ENCODE assay signal across 10 cellular contexts in genomic region chr14:57889245-57889644, GRCh38. TPM values are rescaled to one million over a fixed set of nuclear protein-coding genes. Genes with fewer than 3 reads are reported as not detected.
DNase-seq lines count a peak whose midpoint lies in the region; ATAC-seq and TF ChIP-seq lines count a peak whose summit lies in the region.
"Had no signal": no experiment of that assay in that cellular context is flagged by ENCODE, and none has a peak within 500 bp of the region (broad histone marks: within the 10 kb centered on the region; RNA-seq: fewer than 3 reads in every experiment).

No MANE protein-coding gene starts in this region.

- no peak overlapping the region for H3K4ac ChIP-seq in H9 (ENCODE audit: low read depth, low read length)

- no peaks in the 10 kb centered on the region for H3K9me3 ChIP-seq in H9 (ENCODE audit: control insufficient read depth, low read depth, low read length)
- H3K9me3 ChIP-seq: esophagus squamous epithelium had no signal

- no peak overlapping the region for H3K4me3 ChIP-seq in skeletal muscle cell (ENCODE audit: low read depth, low read length)
- H3K4me3 ChIP-seq: esophagus squamous epithelium had no signal

- no peak overlapping the region for H3T11ph ChIP-seq in H9 (ENCODE audit: low read length)

- H2BK12ac ChIP-seq in H9 (ENCODE audit: insufficient read length, low read depth, low read length), result no peak overlapping the region

- no peaks in the 10 kb centered on the region for H3K4me1 Mint-ChIP-seq in H9
- H3K4me1 Mint-ChIP-seq in mesothelial cell of epicardium, result no peaks in the 10 kb centered on the region
- H3K4me1 Mint-ChIP-seq: nephron had no signal

- no peak overlapping the region for H4K91ac ChIP-seq in H9 (ENCODE audit: insufficient read length, low read depth, low read length)

- H3K9me3 Mint-ChIP-seq in H9 (no peaks in the 10 kb centered on the region), mesothelial cell of epicardium (no peaks in the 10 kb centered on the region)
- H3K9me3 Mint-ChIP-seq: nephron had no signal

- H2BK15ac ChIP-seq in H9 (ENCODE audit: low read depth, low read length), result no peak overlapping the region

- peak overlapping the region; percentile 6 for H4K8ac ChIP-seq in H9 (replicated peaks; ENCODE audit: insufficient read length, low read depth, low read length)

- no peak overlapping the region for H2AK5ac ChIP-seq in H9 (ENCODE audit: insufficient read length, low read length)

- no peak overlapping the region for H3K27ac ChIP-seq in H9 (ENCODE audit: insufficient read length, low read depth, low read length)
- H3K27ac ChIP-seq: esophagus squamous epithelium had no signal

- DNase-seq in H9 (no peak), SHP77 treated with DMSO at 0.1 percent for 48 hours (lab: John Stamatoyannopoulos, UW) (peak; percentile 6), foreskin melanocyte (peak; percentile 40), skeletal muscle cell (ENCODE audit: low read depth) (peak; percentile 39), HuH-7.5 (ENCODE audit: low spot score) (no peak), mesothelial cell of epicardium (ENCODE audit: low spot score in 2 of 2, unreplicated experiment in 2 of 2) (no peak)
- DNase-seq: esophagus squamous epithelium had no signal

- H2BK5ac ChIP-seq in H9 (ENCODE audit: insufficient read length, low read length), result no peak overlapping the region

- H3K14ac ChIP-seq in H9 (ENCODE audit: insufficient read depth, low read length), result no peak overlapping the region; the same call in 1 of the 2 replicates

- TF ChIP-seq CTCF in H9 (conservative IDR thresholded peaks at IDR 0.05) (no peak), mesothelial cell of epicardium (IDR thresholded peaks at IDR 0.05; ENCODE audit: unreplicated experiment) (no peak)

- H3K36me3 Mint-ChIP-seq in H9 (ENCODE audit: insufficient read depth in 1 of 3, low read depth in 3 of 3) (no peaks in the 10 kb centered on the region), mesothelial cell of epicardium (no peaks in the 10 kb centered on the region)

- no peak overlapping the region for H3K23ac ChIP-seq in H9 (ENCODE audit: insufficient read length, low read depth, low read length)

- no peaks in the 10 kb centered on the region for H3K27me3 ChIP-seq in H9 (ENCODE audit: insufficient read depth, low read length)
- H3K27me3 ChIP-seq: esophagus squamous epithelium had no signal

- no peak overlapping the region for H4K5ac ChIP-seq in H9 (ENCODE audit: insufficient read length, low read depth, low read length)

- H3K56ac ChIP-seq in H9 (ENCODE audit: insufficient read length, low read depth, low read length), result no peak overlapping the region

- no peaks in the 10 kb centered on the region for H3K27me3 Mint-ChIP-seq in H9 (ENCODE audit: low read depth)
- H3K27me3 Mint-ChIP-seq in mesothelial cell of epicardium (ENCODE audit: low read depth), result peaks cover 58% of the 10 kb centered on the region

- no peaks in the 10 kb centered on the region for H3K79me2 ChIP-seq in H9 (ENCODE audit: insufficient read depth, low read length)

- no peaks in the 10 kb centered on the region for H3K23me2 ChIP-seq in H9 (ENCODE audit: insufficient read length, low read depth, low read length, poor library complexity, severe bottlenecking)

- H2BK20ac ChIP-seq in H9 (ENCODE audit: low read depth, low read length, poor library complexity, severe bottlenecking), result no peak overlapping the region

- H3K4me2 ChIP-seq in H9 (ENCODE audit: insufficient read depth, insufficient read length, low read length), result no peak overlapping the region

- H3K4me3 Mint-ChIP-seq in H9 (no peak overlapping the region), mesothelial cell of epicardium (no peak overlapping the region)
- H3K4me3 Mint-ChIP-seq: nephron had no signal

- no peak overlapping the region for H2AFZ ChIP-seq in H9 (ENCODE audit: low read length)

- no peaks in the 10 kb centered on the region for H3K79me1 ChIP-seq in H9 (ENCODE audit: insufficient read depth, low read depth, low read length, poor library complexity, severe bottlenecking)

- no CpG with 5 or more reads among the region's 4 CpGs for WGBS in H9 (ENCODE audit: extremely low coverage, insufficient read length, low lambda C conversion rate)

- H3K4me1 ChIP-seq in H9 (ENCODE audit: insufficient read depth, low read length), result no peaks in the 10 kb centered on the region
- H3K4me1 ChIP-seq: esophagus squamous epithelium had no signal

- H2BK120ac ChIP-seq in H9 (ENCODE audit: low read depth, low read length, poor library complexity, severe bottlenecking), result no peak overlapping the region

- no peak for ATAC-seq in GM18870 (IDR thresholded peaks at IDR 0.05; ENCODE audit: unreplicated experiment)
- no peak for ATAC-seq in GM18858 (IDR thresholded peaks at IDR 0.05; ENCODE audit: unreplicated experiment)

- H4K20me1 ChIP-seq in H9 (ENCODE audit: control insufficient read depth, insufficient read depth, insufficient read length), result no peaks in the 10 kb centered on the region

- no peak overlapping the region for H3K9ac ChIP-seq in H9 (ENCODE audit: extremely low read depth, insufficient read length, low read length)

- H3K18ac ChIP-seq in H9 (ENCODE audit: insufficient read length, low read depth, low read length), result peak overlapping the region; percentile 84

- no peak overlapping the region for H3K27ac Mint-ChIP-seq in H9
- no peak overlapping the region for H3K27ac Mint-ChIP-seq in mesothelial cell of epicardium
- H3K27ac Mint-ChIP-seq: nephron had no signal

RNA-seq across cellular contexts. Expression of gene SLC35F4, which starts 23.4 kb away (rescaled TPM):
- total RNA-seq in H9 (2021), result not detected in 2 replicates
- not detected in 3 replicates for total RNA-seq in mesothelial cell of epicardium
- total RNA-seq: esophagus squamous epithelium had no signal

Comparison
In these comparisons a context has a peak if more than half of its experiments do, and no peak if none do; other contexts are left out.
1. DNase-seq: peak in SHP77 treated with DMSO at 0.1 percent for 48 hours (single experiment), foreskin melanocyte (single experiment) and skeletal muscle cell (single experiment); none in H9 (single experiment), HuH-7.5 (single experiment) and mesothelial cell of epicardium (0 of 2).